In the genomic region with DNA sequence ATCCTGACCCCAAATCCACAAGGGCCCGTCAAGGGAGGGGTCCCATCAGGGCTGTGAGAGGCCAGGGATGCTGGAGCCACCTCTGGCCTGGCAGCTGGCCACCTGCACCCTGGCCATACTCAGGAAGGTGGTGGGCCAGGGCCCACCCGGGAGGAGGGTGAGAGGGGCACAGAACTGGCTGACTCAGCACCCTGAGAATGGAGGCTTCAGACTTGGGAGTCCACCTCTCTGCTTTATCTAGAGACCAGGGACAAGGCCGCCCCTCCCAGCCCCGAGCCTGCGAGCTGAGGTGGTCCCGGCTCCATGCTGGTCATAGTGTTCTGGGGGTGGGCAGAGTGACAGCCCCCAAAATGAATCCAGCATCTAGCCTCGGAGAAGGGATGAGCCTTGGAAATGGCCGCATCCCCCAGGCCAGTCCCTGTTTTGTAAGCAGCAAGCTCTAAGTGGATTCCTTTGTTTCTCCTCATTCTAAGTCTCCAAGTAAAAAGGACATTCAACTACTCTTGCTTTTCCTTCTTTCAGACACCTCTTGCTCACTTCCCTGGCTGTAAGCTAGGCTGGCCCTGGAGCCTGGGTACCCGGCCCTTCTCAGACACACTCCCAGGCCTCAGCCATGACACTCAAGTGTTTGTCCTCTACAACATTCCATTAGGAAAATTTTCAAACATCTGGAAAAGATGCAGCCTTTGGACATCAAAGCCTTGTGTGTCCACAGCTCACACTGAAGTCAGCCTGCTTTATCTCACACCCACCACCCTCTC, we compare ENCODE assay signal across 31 cellular contexts. TPM values are rescaled to one million over a fixed set of nuclear protein-coding genes. Genes with fewer than 3 reads are reported as not detected.
DNase-seq lines count a peak whose midpoint lies in the region; ATAC-seq and TF ChIP-seq lines count a peak whose summit lies in the region.
"Had no signal": no experiment of that assay in that cellular context is flagged by ENCODE, and none has a peak within 500 bp of the region (broad histone marks: within the 10 kb centered on the region; RNA-seq: fewer than 3 reads in every experiment).

No MANE protein-coding gene starts in this region.

- H3K4me1 Mint-ChIP-seq in chondrocyte (ENCODE audit: low read depth) (peaks cover 7% of the 10 kb centered on the region), mesothelial cell of epicardium (peaks cover 8% of the 10 kb centered on the region)
- H3K4me1 Mint-ChIP-seq: activated CD4-positive, alpha-beta T cell treated with anti-CD3 and anti-CD28 coated beads, Interleukin-2, amount 10 ng/mL, durations not matched to agents 24 days and 14 days; endodermal cell; immature natural killer cell had no signal

- H3K27ac ChIP-seq in right atrium auricular region, result no peak overlapping the region
- H3K27ac ChIP-seq in aorta (ENCODE audit: low read depth in 1 of 2, low read length in 2 of 2), result no peak overlapping the region
- H3K27ac ChIP-seq: adrenal gland, brain microvascular endothelial cell, coronary artery, esophagus muscularis mucosa, prostate gland, SK-N-MC, skin epidermis had no signal

- no peak for ATAC-seq in aorta (ENCODE audit: low FRiP score)

- H3K9me3 Mint-ChIP-seq in chondrocyte (ENCODE audit: low read depth), result no peaks in the 10 kb centered on the region
- H3K9me3 Mint-ChIP-seq in mesothelial cell of epicardium, result no peaks in the 10 kb centered on the region
- H3K9me3 Mint-ChIP-seq: activated CD4-positive, alpha-beta T cell treated with anti-CD3 and anti-CD28 coated beads, Interleukin-2, amount 10 ng/mL, durations not matched to agents 24 days and 14 days; endodermal cell; immature natural killer cell had no signal

- H3K4me3 ChIP-seq in right atrium auricular region (no peak overlapping the region), aorta (ENCODE audit: low read length in 2 of 2) (no peak overlapping the region)
- H3K4me3 ChIP-seq: adrenal gland, coronary artery, esophagus muscularis mucosa, prostate gland, SK-N-MC, skin epidermis had no signal

- peak; percentile 69 for DNase-seq in cardiac septum (ENCODE audit: low spot score)
- no peak for DNase-seq in right atrium auricular region (ENCODE audit: low spot score)
- peak; percentile 77 for DNase-seq in chondrocyte (ENCODE audit: low spot score)
- DNase-seq in mesothelial cell of epicardium (ENCODE audit: low spot score in 2 of 2, unreplicated experiment in 2 of 2), result no peak
- DNase-seq in aorta, result peak; percentile 12 to 63
- no peak for DNase-seq in NCI-H1048 (lab: John Stamatoyannopoulos, UW)
- no peak for DNase-seq in NCI-H2196 (lab: John Stamatoyannopoulos, UW; ENCODE audit: unreplicated experiment)
- DNase-seq: activated CD4-positive, alpha-beta T cell treated with anti-CD3 and anti-CD28 coated beads, Interleukin-2, amount 10 ng/mL, durations not matched to agents 24 days and 14 days; brain microvascular endothelial cell; C1 segment of cervical spinal cord; DMS79 treated with DMSO at 0.1 percent for 48 hours; endodermal cell; foreskin melanocyte; GOT3; immature natural killer cell; NCI-H1092; NCI-H1930; NCI-H446; stimulated activated CD4-positive, alpha-beta T cell treated with anti-CD3 and anti-CD28 coated beads, Interleukin-1b, Interleukin-23, amount 100 ng/mL, for 48 hours; T-helper 2 cell had no signal

- 81 to 93% methylated on average over 9 of the region's 9 CpGs for WGBS in aorta, 2 donors

- H3K4me1 ChIP-seq in right atrium auricular region (no peaks in the 10 kb centered on the region), aorta (ENCODE audit: control insufficient read depth in 1 of 2, insufficient read depth in 2 of 2, low read length in 2 of 2) (no peaks in the 10 kb centered on the region)
- H3K4me1 ChIP-seq: adrenal gland, esophagus muscularis mucosa, prostate gland had no signal

- H3K4me3 Mint-ChIP-seq in chondrocyte (ENCODE audit: unreplicated experiment), result no peak overlapping the region
- no peak overlapping the region for H3K4me3 Mint-ChIP-seq in mesothelial cell of epicardium
- H3K4me3 Mint-ChIP-seq: activated CD4-positive, alpha-beta T cell treated with anti-CD3 and anti-CD28 coated beads, Interleukin-2, amount 10 ng/mL, durations not matched to agents 24 days and 14 days; endodermal cell; immature natural killer cell had no signal

- no peaks in the 10 kb centered on the region for H3K9me3 ChIP-seq in right atrium auricular region
- no peaks in the 10 kb centered on the region for H3K9me3 ChIP-seq in aorta (ENCODE audit: control insufficient read depth, low read length)
- H3K9me3 ChIP-seq: adrenal gland, Caco-2, esophagus muscularis mucosa, prostate gland had no signal

- intact Hi-C loops in cardiac septum (cut with DNase I), result no loop called here
- intact Hi-C loops in aorta (cut with DNase I), result no loop called here

- no peak overlapping the region for H3K27ac Mint-ChIP-seq in chondrocyte (ENCODE audit: unreplicated experiment)
- H3K27ac Mint-ChIP-seq in mesothelial cell of epicardium, result peak overlapping the region; percentile 58
- H3K27ac Mint-ChIP-seq: activated CD4-positive, alpha-beta T cell treated with anti-CD3 and anti-CD28 coated beads, Interleukin-2, amount 10 ng/mL, durations not matched to agents 24 days and 14 days; endodermal cell; immature natural killer cell had no signal

- H3K36me3 Mint-ChIP-seq in chondrocyte (ENCODE audit: low read depth) (no peaks in the 10 kb centered on the region), mesothelial cell of epicardium (no peaks in the 10 kb centered on the region)
- H3K36me3 Mint-ChIP-seq: immature natural killer cell had no signal

- no peak for TF ChIP-seq CTCF in right atrium auricular region (IDR thresholded peaks at IDR 0.05)
- TF ChIP-seq CTCF in chondrocyte (IDR thresholded peaks at IDR 0.05), result no peak
- TF ChIP-seq CTCF in mesothelial cell of epicardium (IDR thresholded peaks at IDR 0.05; ENCODE audit: unreplicated experiment), result no peak

- H3K36me3 ChIP-seq in right atrium auricular region (no peaks in the 10 kb centered on the region), aorta (ENCODE audit: control insufficient read depth in 1 of 2, insufficient read depth in 2 of 2, low read length in 1 of 2) (no peaks in the 10 kb centered on the region)
- H3K36me3 ChIP-seq: adrenal gland, brain microvascular endothelial cell, esophagus muscularis mucosa, prostate gland had no signal

- H3K27me3 ChIP-seq in right atrium auricular region (no peaks in the 10 kb centered on the region), aorta (ENCODE audit: control insufficient read depth in 1 of 2, insufficient read depth in 2 of 2, low read length in 1 of 2) (no peaks in the 10 kb centered on the region)
- H3K27me3 ChIP-seq: adrenal gland, brain microvascular endothelial cell had no signal

- peaks cover 11% of the 10 kb centered on the region for H3K27me3 Mint-ChIP-seq in chondrocyte (ENCODE audit: low read depth)
- peaks cover 30% of the 10 kb centered on the region for H3K27me3 Mint-ChIP-seq in mesothelial cell of epicardium (ENCODE audit: low read depth)

RNA-seq across cellular contexts. Expression of a gene that starts 12.3 kb away (rescaled TPM):
- total RNA-seq in cardiac septum (not detected), right atrium auricular region (not detected), chondrocyte (not detected in 3 replicates), mesothelial cell of epicardium (0.09 to 0.16 TPM in 2 of 3 replicates, not detected in the other), aorta (not detected)
- not detected for polyA plus RNA-seq in aorta
- total RNA-seq: activated CD4-positive, alpha-beta T cell treated with anti-CD3 and anti-CD28 coated beads, Interleukin-2, amount 10 ng/mL, durations not matched to agents 24 days and 14 days; adrenal gland; esophagus muscularis mucosa; HT1080; LHCN-M2; liver; subcutaneous adipose tissue had no signal
- polyA plus RNA-seq: adrenal gland, immature natural killer cell, liver had no signal

Comparison
In these comparisons a context has a peak if more than half of its experiments do, and no peak if none do; other contexts are left out.
1. DNase-seq: peak in cardiac septum (single experiment), chondrocyte (single experiment) and aorta (2 of 2); none in right atrium auricular region (single experiment), mesothelial cell of epicardium (0 of 2), NCI-H1048 (single experiment) and NCI-H2196 (single experiment).